In genomic region chr1:30759718-30760281, GRCh38 we compare ENCODE assay signal across 12 cellular contexts. TPM values are rescaled to one million over a fixed set of nuclear protein-coding genes. Genes with fewer than 3 reads are reported as not detected.
DNase-seq lines count a peak whose midpoint lies in the region; ATAC-seq, FAIRE-seq and TF ChIP-seq lines count a peak whose summit lies in the region.
"Had no signal": no experiment of that assay in that cellular context is flagged by ENCODE, and none has a peak within 500 bp of the region (broad histone marks: within the 10 kb centered on the region; RNA-seq: fewer than 3 reads in every experiment).

No MANE protein-coding gene starts in this region.

- no peak for TF ChIP-seq CTCF in K562 (IDR thresholded peaks at IDR 0.05 in 2 of 3, conservative IDR thresholded peaks at IDR 0.05 in 1 of 3; ENCODE audit: insufficient read depth in 2 of 3, low read depth in 1 of 3, low read length in 3 of 3)
- no peak for TF ChIP-seq CTCF in RWPE1 (conservative IDR thresholded peaks at IDR 0.05; ENCODE audit: low read depth)

- BruUV-seq in K562 (replicated peaks; lab: Mats Ljungman, UMichigan): no TSS peak

- intact Hi-C loops in K562 (cut with micrococcal nuclease): loop anchor here (2.0 kb wide), 1 partner anchor 19 kb away; no protein-coding TSS in a partner anchor

- peaks cover 79% of the 10 kb centered on the region for H3K4me1 Mint-ChIP-seq in stimulated activated effector memory CD8-positive, alpha-beta T cell treated with anti-CD3 and anti-CD28 coated beads, Interleukin-12 subunit alpha, Interleukin-12 subunit beta, amount 100 ng/mL, for 72 hours

- DNase-seq in H7 (peak; percentile 73), K562 (ENCODE audit: extremely low read depth in 1 of 4, low spot score in 3 of 4) (no peak), RWPE1 (ENCODE audit: low spot score) (no peak), ACHN (no peak), DMS153 treated with DMSO at 0.1 percent for 48 hours (lab: John Stamatoyannopoulos, UW; ENCODE audit: unreplicated experiment) (no peak)
- peak; percentile 67 for DNase-seq in activated CD4-positive, alpha-beta T cell treated with anti-CD3 and anti-CD28 coated beads for 48 hours
- DNase-seq in stimulated activated effector memory CD8-positive, alpha-beta T cell treated with anti-CD3 and anti-CD28 coated beads, Interleukin-12 subunit alpha, Interleukin-12 subunit beta, amount 100 ng/mL, for 72 hours (ENCODE audit: low spot score in 2 of 2): no peak
- DNase-seq: NCI-H526 had no signal

- H3K9me3 ChIP-seq in K562 (replicated peaks; ENCODE audit: control insufficient read depth, insufficient read depth, low read depth, low read length): no peaks in the 10 kb centered on the region
- H3K9me3 ChIP-seq: suprapubic skin had no signal

- peak overlapping the region; percentile 99 for H3K27ac Mint-ChIP-seq in stimulated activated effector memory CD8-positive, alpha-beta T cell treated with anti-CD3 and anti-CD28 coated beads, Interleukin-12 subunit alpha, Interleukin-12 subunit beta, amount 100 ng/mL, for 72 hours

- no peak overlapping the region for H3K4me3 ChIP-seq in H7 (ENCODE audit: insufficient read depth, low read depth, low read length)
- H3K4me3 ChIP-seq in K562: no peak overlapping the region
- H3K4me3 ChIP-seq: suprapubic skin had no signal

- TF ChIP-seq EP300 in K562 (IDR thresholded peaks at IDR 0.05; ENCODE audit: low read length): no peak

- 64% methylated on average over 13 of the region's 13 CpGs for WGBS in K562 (ENCODE audit: insufficient coverage, low coverage, missing lambda C conversion rate)

- no peak for TF ChIP-seq POLR2A in K562 (conservative IDR thresholded peaks at IDR 0.05)

- H3K9ac ChIP-seq in K562 (ENCODE audit: insufficient read depth in 1 of 2, low read depth in 2 of 2, low read length in 2 of 2): peak overlapping the region; percentile 63 to 86

- H3K79me2 ChIP-seq in K562 (ENCODE audit: control insufficient read depth, insufficient read depth, low read length): peaks cover 21% of the 10 kb centered on the region; the same call in 2 of the 3 replicates

- H3K36me3 ChIP-seq in H7 (replicated peaks; ENCODE audit: control insufficient read depth, insufficient read depth, low read length): no peaks in the 10 kb centered on the region
- H3K36me3 ChIP-seq in K562 (ENCODE audit: control insufficient read depth, insufficient read depth, low read length): no peaks in the 10 kb centered on the region
- H3K36me3 ChIP-seq: suprapubic skin had no signal

- peak overlapping the region; percentile 92 for H2AFZ ChIP-seq in K562 (ENCODE audit: low read depth, low read length)

- no peak for TF ChIP-seq RAD21 in K562 (CRISPR knock-in tag; conservative IDR thresholded peaks at IDR 0.05 in 1 of 2, IDR thresholded peaks at IDR 0.05 in 1 of 2)

- CTCF ChIA-PET in K562 (lab: Yijun Ruan, JAX; ENCODE audit: low intra/inter-chr PET ratio) (no interaction called here), RWPE1 (lab: Yijun Ruan, JAX) (no interaction called here)

- no peaks in the 10 kb centered on the region for H3K9me3 Mint-ChIP-seq in stimulated activated effector memory CD8-positive, alpha-beta T cell treated with anti-CD3 and anti-CD28 coated beads, Interleukin-12 subunit alpha, Interleukin-12 subunit beta, amount 100 ng/mL, for 72 hours

- no peaks in the 10 kb centered on the region for H4K20me1 ChIP-seq in K562 (replicated peaks; ENCODE audit: control insufficient read depth, insufficient read depth, low read length)

- no peak for ATAC-seq in K562
- no peak for ATAC-seq in stimulated activated effector memory CD8-positive, alpha-beta T cell treated with anti-CD3 and anti-CD28 coated beads, Interleukin-12 subunit alpha, Interleukin-12 subunit beta, amount 100 ng/mL, for 72 hours
- ATAC-seq in HG03469 (IDR thresholded peaks at IDR 0.05; ENCODE audit: unreplicated experiment): no peak

- H3K36me3 Mint-ChIP-seq in stimulated activated effector memory CD8-positive, alpha-beta T cell treated with anti-CD3 and anti-CD28 coated beads, Interleukin-12 subunit alpha, Interleukin-12 subunit beta, amount 100 ng/mL, for 72 hours: peaks cover 31% of the 10 kb centered on the region

- H3K9me1 ChIP-seq in K562 (ENCODE audit: control insufficient read depth, insufficient read depth, low read length): no peaks in the 10 kb centered on the region

- H3K27me3 ChIP-seq in H7 (ENCODE audit: control insufficient read depth, insufficient read depth, low read length) (no peaks in the 10 kb centered on the region; the same call in none of the 2 replicates), K562 (ENCODE audit: control insufficient read depth in 2 of 2, insufficient read depth in 2 of 2, low read length in 2 of 2) (no peaks in the 10 kb centered on the region; a peak in 1 of 5 replicates)
- H3K27me3 ChIP-seq: suprapubic skin had no signal

- H3K4me3 Mint-ChIP-seq in stimulated activated effector memory CD8-positive, alpha-beta T cell treated with anti-CD3 and anti-CD28 coated beads, Interleukin-12 subunit alpha, Interleukin-12 subunit beta, amount 100 ng/mL, for 72 hours: peak overlapping the region; percentile 99

- peak overlapping the region; percentile 62 for H3K4me2 ChIP-seq in K562 (ENCODE audit: insufficient read depth, low read length)

- FAIRE-seq in K562 (lab: Jason Lieb, UNC): no peak
- FAIRE-seq: islet of Langerhans had no signal

- peaks cover 76 to 91% of the 10 kb centered on the region in 2 experiments for H3K4me1 ChIP-seq in K562 (replicated peaks in 1 of 2; ENCODE audit: control insufficient read depth in 2 of 2, insufficient read depth in 2 of 2, low read length in 2 of 2)

- in situ Hi-C loops in K562 (cut with MboI) (no loop called here), ACHN (cut with HindIII; ENCODE audit: low pct_ligation_motif_present, low pct_unique_long_range_greater_than_20kb, low sequenced_read_pairs) (no loop called here)

- H3K27ac ChIP-seq in K562 (ENCODE audit: extremely low read depth, low read depth, low read length) (peak overlapping the region; percentile 78), RWPE1 (no peak overlapping the region)
- H3K27ac ChIP-seq: suprapubic skin had no signal

- POLR2A ChIA-PET in K562 (lab: Yijun Ruan, JAX) (interaction anchor here (0.8 to 4.3 kb wide), 8 partner anchors 15 to 41 kb away, joined by 3 to 23 read pairs (median 6); no protein-coding TSS in a partner anchor), RWPE1 (lab: Yijun Ruan, JAX; ENCODE audit: low non-redundant PET) (no interaction called here)

TF ChIP-seq in K562, 482 proteins besides CTCF, POLR2A, EP300 and RAD21 (continues in another document):
- TF ChIP-seq POU5F1 (IDR thresholded peaks at IDR 0.05; ENCODE audit: borderline replicate concordance, low read depth, low read length, partially characterized antibody) (no peak), ERF (CRISPR knock-in tag; IDR thresholded peaks at IDR 0.05) (no peak), LCOR (CRISPR knock-in tag; IDR thresholded peaks at IDR 0.05) (no peak), SOX6 (IDR thresholded peaks at IDR 0.05) (no peak), CBX5 (IDR thresholded peaks at IDR 0.05; ENCODE audit: borderline replicate concordance, low read depth) (no peak)

RNA-seq across cellular contexts. Expression of gene LAPTM5, which starts 2.2 kb away (rescaled TPM):
- 0.26 and 0.28 TPM in 2 replicates for total RNA-seq in H7 (2014; rRNA removed; shearing (Covaris generic))
- total RNA-seq in K562 (2011; cell fraction: chromatin; rRNA removed; ENCODE audit: low replicate concordance): 11.2 and 16.2 TPM in 2 replicates
- total RNA-seq in K562 (2011; cell fraction: nucleolus; rRNA removed): 19.8 and 22.9 TPM in 2 replicates
- 20.3 and 27.1 TPM in 2 replicates for total RNA-seq in K562 (2011; cell fraction: nucleoplasm; rRNA removed)
- total RNA-seq in K562 (2014; rRNA removed): 10.7 and 12.3 TPM in 2 replicates
- total RNA-seq in K562 (2014; rRNA removed; fragmentation: Illumina TruSeq; extraction: Trizol): 11.7 and 13.2 TPM in 2 replicates
- total RNA-seq in K562 (2015; rRNA removed; fragmentation: Illumina TruSeq; extraction: Trizol): 44.3 and 44.7 TPM in 2 replicates
- 30.3 and 33.8 TPM in 2 replicates for total RNA-seq in K562 (2021)
- polyA plus RNA-seq in K562 (2011; rRNA removed): 42.5 and 418 TPM in 2 replicates
- 103 and 599 TPM in 2 replicates for polyA plus RNA-seq in K562 (2011; cell fraction: cytosol; rRNA removed)
- polyA plus RNA-seq in K562 (2011; cell fraction: nucleus; rRNA removed): 41.2 and 275 TPM in 2 replicates
- polyA plus RNA-seq in K562 (2012): 63.5 and 133 TPM in 2 replicates
- polyA plus RNA-seq in K562 (2014; fragmentation: Illumina TruSeq; extraction: Trizol): 44.5 and 47.3 TPM in 2 replicates
- 1 to 10 TPM; 2.4 to 4.8 TPM for polyA plus RNA-seq in K562 (2014; fragmentation: Nextera tagmentation; extraction: Ambion mirVana)
- 20.3 and 22.2 TPM in 2 replicates for polyA plus RNA-seq in K562 (2014; rRNA removed)
- polyA minus RNA-seq in K562 (2011; rRNA and poly(A)+ RNA removed): 72.1 and 524 TPM in 2 replicates
- polyA minus RNA-seq in K562 (2011; cell fraction: cytosol; rRNA and poly(A)+ RNA removed): 41.0 and 310 TPM in 2 replicates
- polyA minus RNA-seq in K562 (2011; cell fraction: nucleus; rRNA and poly(A)+ RNA removed): 7.7 and 80.9 TPM in 2 replicates

RNA-seq across cellular contexts. Expression of gene MATN1, which starts 36.4 kb away (rescaled TPM):
- 0.26 and 0.76 TPM in 2 replicates for total RNA-seq in H7 (2014; rRNA removed; shearing (Covaris generic))
- total RNA-seq in K562 (2011; cell fraction: chromatin; rRNA removed; ENCODE audit: low replicate concordance): 2.0 and 5.9 TPM in 2 replicates
- total RNA-seq in K562 (2011; cell fraction: nucleolus; rRNA removed): 4.5 and 5.4 TPM in 2 replicates
- 2.7 and 4.0 TPM in 2 replicates for total RNA-seq in K562 (2011; cell fraction: nucleoplasm; rRNA removed)
- total RNA-seq in K562 (2014; rRNA removed) (1.8 and 1.9 TPM in 2 replicates), K562 (2014; rRNA removed; fragmentation: Illumina TruSeq; extraction: Trizol) (0.45 and 0.51 TPM in 2 replicates), K562 (2015; rRNA removed; fragmentation: Illumina TruSeq; extraction: Trizol) (0.79 and 1.2 TPM in 2 replicates), K562 (2021) (1.8 and 2.3 TPM in 2 replicates)
- polyA plus RNA-seq in K562 (2011; rRNA removed) (0.89 and 1.5 TPM in 2 replicates), K562 (2014; fragmentation: Illumina TruSeq; extraction: Trizol) (1.1 and 1.6 TPM in 2 replicates), K562 (2014; fragmentation: Nextera tagmentation; extraction: Ambion mirVana) (under 1 TPM; 0.10 to 0.18 TPM), K562 (2014; rRNA removed) (1.6 and 3.6 TPM in 2 replicates)
- 0.78 and 2.4 TPM in 2 replicates for polyA plus RNA-seq in K562 (2011; cell fraction: cytosol; rRNA removed)
- polyA plus RNA-seq in K562 (2011; cell fraction: nucleus; rRNA removed): 3.5 and 9.8 TPM in 2 replicates
- 1.9 and 2.4 TPM in 2 replicates for polyA plus RNA-seq in K562 (2012)
- polyA minus RNA-seq in K562 (2011; rRNA and poly(A)+ RNA removed): 0.48 and 0.88 TPM in 2 replicates
- polyA minus RNA-seq in K562 (2011; cell fraction: cytosol; rRNA and poly(A)+ RNA removed): 1.4 and 1.6 TPM in 2 replicates
- 1.4 and 3.4 TPM in 2 replicates for polyA minus RNA-seq in K562 (2011; cell fraction: nucleus; rRNA and poly(A)+ RNA removed)
- total RNA-seq: HT1080 had no signal

Comparison
In these comparisons a context has a peak if more than half of its experiments do, and no peak if none do; other contexts are left out.
1. DNase-seq: peak in H7 (single experiment) and activated CD4-positive, alpha-beta T cell treated with anti-CD3 and anti-CD28 coated beads for 48 hours (single experiment); none in K562 (0 of 4), stimulated activated effector memory CD8-positive, alpha-beta T cell treated with anti-CD3 and anti-CD28 coated beads, Interleukin-12 subunit alpha, Interleukin-12 subunit beta, amount 100 ng/mL, for 72 hours (0 of 2), RWPE1 (single experiment), ACHN (single experiment) and DMS153 treated with DMSO at 0.1 percent for 48 hours (single experiment).